Comparison of ENCODE assay signal across 14 cellular contexts in genomic region chr13:110624766-110625756, GRCh38. TPM values are rescaled to one million over a fixed set of nuclear protein-coding genes. Genes with fewer than 3 reads are reported as not detected.
DNase-seq lines count a peak whose midpoint lies in the region; ATAC-seq and TF ChIP-seq lines count a peak whose summit lies in the region.
"Had no signal": no experiment of that assay in that cellular context is flagged by ENCODE, and none has a peak within 500 bp of the region (broad histone marks: within the 10 kb centered on the region; RNA-seq: fewer than 3 reads in every experiment).

No MANE protein-coding gene starts in this region.

- no peak overlapping the region for H3K23ac ChIP-seq in H9 (ENCODE audit: insufficient read length, low read depth, low read length)

- DNase-seq in H9 (no peak), NCI-H510A (lab: John Stamatoyannopoulos, UW) (peak; percentile 88), hepatocyte (ENCODE audit: low spot score) (no peak), prostate gland (ENCODE audit: low spot score) (no peak), HEK293T (ENCODE audit: extremely low spot score) (no peak), NCI-H526 treated with DMSO at 0.1 percent for 48 hours (lab: John Stamatoyannopoulos, UW) (no peak), glomerular visceral epithelial cell (ENCODE audit: extremely low spot score) (no peak)
- DNase-seq: central memory CD4-positive, alpha-beta T cell; midbrain; NCI-H187 had no signal

- no peaks in the 10 kb centered on the region for H3K27me3 Mint-ChIP-seq in H9 (ENCODE audit: low read depth)

- TF ChIP-seq POLR2A in prostate gland (IDR thresholded peaks at IDR 0.05), result no peak

- no peak overlapping the region for H2BK15ac ChIP-seq in H9 (ENCODE audit: low read depth, low read length)

- peaks cover 10% of the 10 kb centered on the region for H3K79me1 ChIP-seq in H9 (ENCODE audit: insufficient read depth, low read depth, low read length, poor library complexity, severe bottlenecking)

- H3K23me2 ChIP-seq in H9 (ENCODE audit: insufficient read length, low read depth, low read length, poor library complexity, severe bottlenecking), result no peaks in the 10 kb centered on the region

- H2BK120ac ChIP-seq in H9 (ENCODE audit: low read depth, low read length, poor library complexity, severe bottlenecking), result no peak overlapping the region

- no peaks in the 10 kb centered on the region for H3K9me2 ChIP-seq in hepatocyte (replicated peaks; ENCODE audit: insufficient read depth)

- peaks cover 22% of the 10 kb centered on the region; the same call in 1 of the 2 replicates for H3K79me2 ChIP-seq in H9 (ENCODE audit: insufficient read depth, low read length)
- H3K79me2 ChIP-seq in hepatocyte, result peaks cover 100% of the 10 kb centered on the region

- no peak overlapping the region for H3T11ph ChIP-seq in H9 (ENCODE audit: low read length)

- POLR2A ChIA-PET in HEK293T (lab: Yijun Ruan, JAX), result no interaction called here

- H3K9me3 ChIP-seq in H9 (ENCODE audit: control insufficient read depth, low read depth, low read length) (no peaks in the 10 kb centered on the region), hepatocyte (ENCODE audit: low read depth) (no peaks in the 10 kb centered on the region), prostate gland (no peaks in the 10 kb centered on the region)
- H3K9me3 ChIP-seq: BLaER1 treated with 17β-estradiol and CSF1 and Interleukin-3, amounts not matched to agents 10 nM and 100 nM; gastroesophageal sphincter had no signal

- H4K20me1 ChIP-seq in H9 (ENCODE audit: control insufficient read depth, insufficient read depth, insufficient read length) (no peaks in the 10 kb centered on the region), hepatocyte (ENCODE audit: insufficient read depth, poor library complexity, severe bottlenecking) (peaks cover 60% of the 10 kb centered on the region)

- H3K4me3 Mint-ChIP-seq in H9, result no peak overlapping the region

- no CpG with 5 or more reads among the region's 41 CpGs for WGBS in H9 (ENCODE audit: extremely low coverage, insufficient read length, low lambda C conversion rate)
- 88% methylated on average over 40 of the region's 41 CpGs for WGBS in hepatocyte (ENCODE audit: low lambda C conversion rate, missing lambda C conversion rate)
- 77% methylated on average over 38 of the region's 41 CpGs for WGBS in prostate gland

- H3K27ac Mint-ChIP-seq in H9, result peak overlapping the region; percentile 64 to 86 (median 75); a peak in 4 of 7 replicates

- H3K4me2 ChIP-seq in H9 (ENCODE audit: insufficient read depth, insufficient read length, low read length), result no peak overlapping the region
- H3K4me2 ChIP-seq in hepatocyte, result peak overlapping the region; percentile 67
- H3K4me2 ChIP-seq: BLaER1 treated with 17β-estradiol and CSF1 and Interleukin-3, amounts not matched to agents 10 nM and 100 nM; KMS-11 had no signal

- no peak overlapping the region for H2AK5ac ChIP-seq in H9 (ENCODE audit: insufficient read length, low read length)

- ATAC-seq in GM18870 (IDR thresholded peaks at IDR 0.05; ENCODE audit: unreplicated experiment), result no peak
- ATAC-seq: gastroesophageal sphincter had no signal

- H3K4me3 ChIP-seq in hepatocyte (no peak overlapping the region), prostate gland (no peak overlapping the region)
- H3K4me3 ChIP-seq: BLaER1 treated with 17β-estradiol and CSF1 and Interleukin-3, amounts not matched to agents 10 nM and 100 nM; gastroesophageal sphincter had no signal

- no peak overlapping the region for H4K8ac ChIP-seq in H9 (replicated peaks; ENCODE audit: insufficient read length, low read depth, low read length)

- H3K18ac ChIP-seq in H9 (ENCODE audit: insufficient read length, low read depth, low read length), result no peak overlapping the region

- H3K9ac ChIP-seq in H9 (ENCODE audit: extremely low read depth, insufficient read length, low read length), result no peak overlapping the region
- H3K9ac ChIP-seq: BLaER1 treated with 17β-estradiol and CSF1 and Interleukin-3, amounts not matched to agents 10 nM and 100 nM; KMS-11 had no signal

- no peak overlapping the region for H2BK20ac ChIP-seq in H9 (ENCODE audit: low read depth, low read length, poor library complexity, severe bottlenecking)

- no peak overlapping the region for H3K4ac ChIP-seq in H9 (ENCODE audit: low read depth, low read length)

- H4K91ac ChIP-seq in H9 (ENCODE audit: insufficient read length, low read depth, low read length), result no peak overlapping the region

- H3K56ac ChIP-seq in H9 (ENCODE audit: insufficient read length, low read depth, low read length), result no peak overlapping the region

- no peak overlapping the region; the same call in 1 of the 2 replicates for H3K14ac ChIP-seq in H9 (ENCODE audit: insufficient read depth, low read length)

- H3K36me3 ChIP-seq in hepatocyte (replicated peaks; ENCODE audit: insufficient read depth, low read depth) (no peaks in the 10 kb centered on the region), prostate gland (peaks cover 0 to 3% of the 10 kb centered on the region in 2 donors)

- H2AFZ ChIP-seq in H9 (ENCODE audit: low read length) (no peak overlapping the region), hepatocyte (no peak overlapping the region)

- H3K9me3 Mint-ChIP-seq in H9, result no peaks in the 10 kb centered on the region

- H2BK12ac ChIP-seq in H9 (ENCODE audit: insufficient read length, low read depth, low read length), result no peak overlapping the region

- intact Hi-C loops in prostate gland (cut with DNase I), result no loop called here

- H3K27me3 ChIP-seq in H9 (ENCODE audit: insufficient read depth, low read length), result no peaks in the 10 kb centered on the region
- no peaks in the 10 kb centered on the region for H3K27me3 ChIP-seq in hepatocyte
- H3K27me3 ChIP-seq in prostate gland (replicated peaks; ENCODE audit: insufficient read depth), result no peaks in the 10 kb centered on the region
- H3K27me3 ChIP-seq: BLaER1 treated with 17β-estradiol and CSF1 and Interleukin-3, amounts not matched to agents 10 nM and 100 nM; gastroesophageal sphincter had no signal

- H4K5ac ChIP-seq in H9 (ENCODE audit: insufficient read length, low read depth, low read length), result no peak overlapping the region

- CTCF ChIA-PET in HEK293T (lab: Yijun Ruan, JAX), result no interaction called here

- H3K36me3 Mint-ChIP-seq in H9 (ENCODE audit: insufficient read depth in 1 of 3, low read depth in 3 of 3), result peaks cover 8 to 41% (median 41%) of the 10 kb centered on the region in 3 experiments; a peak in 6 of 7 replicates

- H2BK5ac ChIP-seq in H9 (ENCODE audit: insufficient read length, low read length), result no peak overlapping the region

- H3K4me1 Mint-ChIP-seq in H9, result peaks cover 13 to 16% of the 10 kb centered on the region in 2 experiments

- H3K27ac ChIP-seq in H9 (ENCODE audit: insufficient read length, low read depth, low read length), result no peak overlapping the region
- peak overlapping the region; percentile 94 for H3K27ac ChIP-seq in hepatocyte
- H3K27ac ChIP-seq in prostate gland, result peak overlapping the region; percentile 54 to 77
- H3K27ac ChIP-seq: BLaER1 treated with 17β-estradiol and CSF1 and Interleukin-3, amounts not matched to agents 10 nM and 100 nM; KMS-11 had no signal

- H3K4me1 ChIP-seq in H9 (ENCODE audit: insufficient read depth, low read length) (no peaks in the 10 kb centered on the region), hepatocyte (ENCODE audit: insufficient read depth) (peaks cover 36% of the 10 kb centered on the region), prostate gland (replicated peaks) (peaks cover 6% of the 10 kb centered on the region)

- TF ChIP-seq CTCF in H9 (conservative IDR thresholded peaks at IDR 0.05), result no peak
- TF ChIP-seq CTCF in hepatocyte (IDR thresholded peaks at IDR 0.05; ENCODE audit: poor library complexity), result no peak
- TF ChIP-seq CTCF in prostate gland (IDR thresholded peaks at IDR 0.05), result no peak

TF ChIP-seq in HEK293T, 16 proteins besides CTCF, POLR2A, EP300 and RAD21:
- TF ChIP-seq SP1 (IDR thresholded peaks at IDR 0.05), result no peak
- no peak for TF ChIP-seq CTBP1 (IDR thresholded peaks at IDR 0.05; ENCODE audit: borderline replicate concordance)
- no peak for TF ChIP-seq PKNOX1 (IDR thresholded peaks at IDR 0.05)
- TF ChIP-seq NFRKB (IDR thresholded peaks at IDR 0.05), result no peak
- no peak for TF ChIP-seq ZNF384 (IDR thresholded peaks at IDR 0.05)
- no peak for TF ChIP-seq ELF4 (IDR thresholded peaks at IDR 0.05)

RNA-seq across cellular contexts. Expression of gene NAXD, which starts 9.7 kb away (rescaled TPM):
- total RNA-seq in H9 (2021) (24.8 and 25.5 TPM in 2 replicates), hepatocyte (29.9 and 30.9 TPM in 2 replicates), prostate gland (10 to 100 TPM; 36.2 to 71.6 TPM)
- 34.5 and 37.6 TPM in 2 replicates for polyA plus RNA-seq in hepatocyte
